In the genomic region with DNA sequence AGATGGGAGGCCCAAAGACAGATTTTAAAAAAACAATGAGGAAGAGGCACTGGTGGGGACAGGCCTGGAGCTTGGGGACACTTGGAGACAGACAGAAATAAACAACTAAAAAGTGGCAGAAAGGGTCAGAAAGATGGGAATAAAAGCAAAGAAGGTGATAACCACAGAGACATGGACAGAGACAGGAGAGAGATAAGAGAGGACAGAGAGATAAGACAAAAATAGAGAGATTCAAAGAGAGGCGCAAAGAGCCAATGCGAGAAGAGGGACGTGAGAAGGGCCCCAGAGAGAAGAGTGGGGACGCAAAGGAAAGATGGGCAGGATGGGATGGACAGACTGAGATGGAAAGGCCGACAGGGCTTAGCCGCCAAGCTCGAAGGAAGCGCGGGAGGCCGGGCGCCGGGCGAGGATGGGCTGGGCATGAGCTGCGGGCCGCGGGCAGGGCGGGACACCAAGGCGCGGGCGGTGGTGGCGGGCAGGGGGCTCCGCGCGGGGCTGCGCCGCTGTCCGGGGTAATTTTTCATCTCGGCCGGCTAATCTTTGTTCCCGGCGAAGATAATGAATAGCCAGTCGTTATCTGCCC, we compare ENCODE assay signal across 16 cellular contexts. TPM values are rescaled to one million over a fixed set of nuclear protein-coding genes. Genes with fewer than 3 reads are reported as not detected.
DNase-seq lines count a peak whose midpoint lies in the region; ATAC-seq and TF ChIP-seq lines count a peak whose summit lies in the region.
"Had no signal": no experiment of that assay in that cellular context is flagged by ENCODE, and none has a peak within 500 bp of the region (broad histone marks: within the 10 kb centered on the region; RNA-seq: fewer than 3 reads in every experiment).

No MANE protein-coding gene starts in this region.

- H3K36me3 ChIP-seq in BE2C: peaks cover 18% of the 10 kb centered on the region

- no peaks in the 10 kb centered on the region for H3K9me3 ChIP-seq in BE2C

- H3K4me3 Mint-ChIP-seq in central memory CD8-positive, alpha-beta T cell: peak overlapping the region; percentile 41
- H3K4me3 Mint-ChIP-seq in nephron: peak overlapping the region; percentile 63 to 84 (median 80)

- H3K36me3 Mint-ChIP-seq in central memory CD8-positive, alpha-beta T cell (ENCODE audit: insufficient read depth): peaks cover 9% of the 10 kb centered on the region
- H3K36me3 Mint-ChIP-seq in nephron (ENCODE audit: low read depth): no peaks in the 10 kb centered on the region

- H3K9me3 Mint-ChIP-seq in central memory CD8-positive, alpha-beta T cell: no peaks in the 10 kb centered on the region
- H3K9me3 Mint-ChIP-seq in nephron: no peaks in the 10 kb centered on the region

- TF ChIP-seq CTCF in BE2C (IDR thresholded peaks at IDR 0.05; ENCODE audit: low read depth, low read length): no peak
- no peak for TF ChIP-seq CTCF in nephron (IDR thresholded peaks at IDR 0.05; ENCODE audit: unreplicated experiment in 3 of 3)
- TF ChIP-seq CTCF in GM20000 (IDR thresholded peaks at IDR 0.05; ENCODE audit: extremely low read depth, missing control alignments): no peak

- no peak for ATAC-seq in central memory CD8-positive, alpha-beta T cell (replicated peaks; ENCODE audit: extremely low read depth, poor library complexity, severe bottlenecking)

- peaks cover 36% of the 10 kb centered on the region for H3K4me1 ChIP-seq in BE2C

- H3K27ac Mint-ChIP-seq in central memory CD8-positive, alpha-beta T cell (ENCODE audit: low read depth): no peak overlapping the region
- peak overlapping the region in 1 of 3 experiments; percentile 5 for H3K27ac Mint-ChIP-seq in nephron
- H3K27ac Mint-ChIP-seq: CD14-positive monocyte had no signal

- H3K27me3 Mint-ChIP-seq in central memory CD8-positive, alpha-beta T cell: peaks cover 84% of the 10 kb centered on the region
- peaks cover 100% of the 10 kb centered on the region for H3K27me3 Mint-ChIP-seq in nephron (ENCODE audit: low read depth)

- H3K4me3 ChIP-seq in BE2C (ENCODE audit: low read depth, low read length): peak overlapping the region; percentile 41

- DNase-seq in BE2C: peak; percentile 62
- DNase-seq in ELF-1 (ENCODE audit: low read depth, low spot score): peak; percentile 8
- no peak for DNase-seq in central memory CD8-positive, alpha-beta T cell (ENCODE audit: low spot score in 2 of 2)
- no peak for DNase-seq in stimulated activated naive CD4-positive, alpha-beta T cell treated with Interleukin-2 at 50 U/mL for 16 hours (lab: John Stamatoyannopoulos, UW)
- no peak for DNase-seq in NCI-H2081 treated with DMSO at 0.1 percent for 48 hours (lab: John Stamatoyannopoulos, UW)
- no peak for DNase-seq in GM20000 (ENCODE audit: low spot score)
- no peak for DNase-seq in NCI-H1092 treated with DMSO at 0.1 percent for 48 hours (lab: John Stamatoyannopoulos, UW)
- DNase-seq: activated CD4-positive, alpha-beta T cell treated with anti-CD3 and anti-CD28 coated beads, Interleukin-2, amount 50 U/mL, for 48 hours; midbrain; NCI-H1048; NCI-H446 treated with DMSO at 0.1 percent for 48 hours; stimulated activated CD4-positive, alpha-beta T cell treated with anti-CD3 and anti-CD28 coated beads, Interleukin-4, amount 100 ng/mL, for 1 hour; stimulated activated naive CD4-positive, alpha-beta T cell had no signal

- no peaks in the 10 kb centered on the region for H3K27me3 ChIP-seq in BE2C

- no peaks in the 10 kb centered on the region for H3K4me1 Mint-ChIP-seq in central memory CD8-positive, alpha-beta T cell
- H3K4me1 Mint-ChIP-seq in nephron: peaks cover 23% of the 10 kb centered on the region

RNA-seq across cellular contexts. Expression of a gene that starts 3.1 kb away (rescaled TPM):
- polyA plus RNA-seq in BE2C (2012; ENCODE audit: insufficient read depth, insufficient read length, low read depth): 791 TPM

RNA-seq across cellular contexts. Expression of a gene that starts 29.4 kb away (rescaled TPM):
- 0.12 TPM for polyA plus RNA-seq in BE2C (2012; ENCODE audit: insufficient read depth, insufficient read length, low read depth)
- polyA plus RNA-seq: adipose tissue, CD14-positive monocyte had no signal

Comparison
In these comparisons a context has a peak if more than half of its experiments do, and no peak if none do; other contexts are left out.
1. DNase-seq: peak in BE2C (single experiment) and ELF-1 (single experiment); none in central memory CD8-positive, alpha-beta T cell (0 of 2), stimulated activated naive CD4-positive, alpha-beta T cell treated with Interleukin-2 at 50 U/mL for 16 hours (single experiment), NCI-H2081 treated with DMSO at 0.1 percent for 48 hours (single experiment), GM20000 (single experiment) and NCI-H1092 treated with DMSO at 0.1 percent for 48 hours (single experiment).